Comparison of ENCODE assay signal across 1 cellular context in the genomic region with DNA sequence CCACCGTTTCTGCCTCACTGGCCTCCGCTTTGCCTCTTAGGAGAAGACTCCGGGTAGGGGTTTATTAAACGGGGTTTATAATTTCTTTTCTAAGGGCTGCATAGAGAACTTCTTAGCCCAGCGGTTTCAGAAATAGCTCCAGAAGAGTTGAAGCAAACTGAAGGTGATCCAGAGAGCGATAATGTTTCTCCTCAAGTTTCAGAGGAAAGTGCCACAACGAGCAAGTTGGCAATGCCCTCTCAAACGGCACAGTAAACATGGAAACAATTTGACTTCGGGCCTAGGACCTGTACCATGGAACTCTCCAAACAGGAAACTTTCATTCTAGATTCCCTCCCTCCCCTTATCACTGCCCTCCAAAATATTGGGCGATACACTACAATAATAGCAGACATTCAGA.
TF ChIP-seq lines count a peak whose summit lies in the region.

No MANE protein-coding gene starts in this region.

TF ChIP-seq in HCT116, 20 proteins besides CTCF, POLR2A, EP300 and RAD21 (continued from another document):
- TF ChIP-seq, protein P1, sequence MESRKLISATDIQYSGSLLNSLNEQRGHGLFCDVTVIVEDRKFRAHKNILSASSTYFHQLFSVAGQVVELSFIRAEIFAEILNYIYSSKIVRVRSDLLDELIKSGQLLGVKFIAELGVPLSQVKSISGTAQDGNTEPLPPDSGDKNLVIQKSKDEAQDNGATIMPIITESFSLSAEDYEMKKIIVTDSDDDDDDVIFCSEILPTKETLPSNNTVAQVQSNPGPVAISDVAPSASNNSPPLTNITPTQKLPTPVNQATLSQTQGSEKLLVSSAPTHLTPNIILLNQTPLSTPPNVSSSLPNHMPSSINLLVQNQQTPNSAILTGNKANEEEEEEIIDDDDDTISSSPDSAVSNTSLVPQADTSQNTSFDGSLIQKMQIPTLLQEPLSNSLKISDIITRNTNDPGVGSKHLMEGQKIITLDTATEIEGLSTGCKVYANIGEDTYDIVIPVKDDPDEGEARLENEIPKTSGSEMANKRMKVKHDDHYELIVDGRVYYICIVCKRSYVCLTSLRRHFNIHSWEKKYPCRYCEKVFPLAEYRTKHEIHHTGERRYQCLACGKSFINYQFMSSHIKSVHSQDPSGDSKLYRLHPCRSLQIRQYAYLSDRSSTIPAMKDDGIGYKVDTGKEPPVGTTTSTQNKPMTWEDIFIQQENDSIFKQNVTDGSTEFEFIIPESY (IDR thresholded peaks at IDR 0.05; ENCODE audit: extremely low read depth, insufficient replicate concordance, low read length): no peak
- TF ChIP-seq, protein P2, sequence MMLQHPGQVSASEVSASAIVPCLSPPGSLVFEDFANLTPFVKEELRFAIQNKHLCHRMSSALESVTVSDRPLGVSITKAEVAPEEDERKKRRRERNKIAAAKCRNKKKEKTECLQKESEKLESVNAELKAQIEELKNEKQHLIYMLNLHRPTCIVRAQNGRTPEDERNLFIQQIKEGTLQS (IDR thresholded peaks at IDR 0.05): no peak
- TF ChIP-seq, protein P3, sequence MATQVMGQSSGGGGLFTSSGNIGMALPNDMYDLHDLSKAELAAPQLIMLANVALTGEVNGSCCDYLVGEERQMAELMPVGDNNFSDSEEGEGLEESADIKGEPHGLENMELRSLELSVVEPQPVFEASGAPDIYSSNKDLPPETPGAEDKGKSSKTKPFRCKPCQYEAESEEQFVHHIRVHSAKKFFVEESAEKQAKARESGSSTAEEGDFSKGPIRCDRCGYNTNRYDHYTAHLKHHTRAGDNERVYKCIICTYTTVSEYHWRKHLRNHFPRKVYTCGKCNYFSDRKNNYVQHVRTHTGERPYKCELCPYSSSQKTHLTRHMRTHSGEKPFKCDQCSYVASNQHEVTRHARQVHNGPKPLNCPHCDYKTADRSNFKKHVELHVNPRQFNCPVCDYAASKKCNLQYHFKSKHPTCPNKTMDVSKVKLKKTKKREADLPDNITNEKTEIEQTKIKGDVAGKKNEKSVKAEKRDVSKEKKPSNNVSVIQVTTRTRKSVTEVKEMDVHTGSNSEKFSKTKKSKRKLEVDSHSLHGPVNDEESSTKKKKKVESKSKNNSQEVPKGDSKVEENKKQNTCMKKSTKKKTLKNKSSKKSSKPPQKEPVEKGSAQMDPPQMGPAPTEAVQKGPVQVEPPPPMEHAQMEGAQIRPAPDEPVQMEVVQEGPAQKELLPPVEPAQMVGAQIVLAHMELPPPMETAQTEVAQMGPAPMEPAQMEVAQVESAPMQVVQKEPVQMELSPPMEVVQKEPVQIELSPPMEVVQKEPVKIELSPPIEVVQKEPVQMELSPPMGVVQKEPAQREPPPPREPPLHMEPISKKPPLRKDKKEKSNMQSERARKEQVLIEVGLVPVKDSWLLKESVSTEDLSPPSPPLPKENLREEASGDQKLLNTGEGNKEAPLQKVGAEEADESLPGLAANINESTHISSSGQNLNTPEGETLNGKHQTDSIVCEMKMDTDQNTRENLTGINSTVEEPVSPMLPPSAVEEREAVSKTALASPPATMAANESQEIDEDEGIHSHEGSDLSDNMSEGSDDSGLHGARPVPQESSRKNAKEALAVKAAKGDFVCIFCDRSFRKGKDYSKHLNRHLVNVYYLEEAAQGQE (IDR thresholded peaks at IDR 0.05; ENCODE audit: low read depth): no peak
- TF ChIP-seq SP1 (IDR thresholded peaks at IDR 0.05; ENCODE audit: low read depth): no peak
- no peak for TF ChIP-seq CEBPB (IDR thresholded peaks at IDR 0.05; ENCODE audit: low read depth)
- no peak for TF ChIP-seq ELF1 (IDR thresholded peaks at IDR 0.05; ENCODE audit: borderline replicate concordance, low read depth)
- TF ChIP-seq FOSL1 (IDR thresholded peaks at IDR 0.05; ENCODE audit: low read depth): no peak
TF ChIP-seq in HCT116: peak in this region for 0.
